In the genomic region with DNA sequence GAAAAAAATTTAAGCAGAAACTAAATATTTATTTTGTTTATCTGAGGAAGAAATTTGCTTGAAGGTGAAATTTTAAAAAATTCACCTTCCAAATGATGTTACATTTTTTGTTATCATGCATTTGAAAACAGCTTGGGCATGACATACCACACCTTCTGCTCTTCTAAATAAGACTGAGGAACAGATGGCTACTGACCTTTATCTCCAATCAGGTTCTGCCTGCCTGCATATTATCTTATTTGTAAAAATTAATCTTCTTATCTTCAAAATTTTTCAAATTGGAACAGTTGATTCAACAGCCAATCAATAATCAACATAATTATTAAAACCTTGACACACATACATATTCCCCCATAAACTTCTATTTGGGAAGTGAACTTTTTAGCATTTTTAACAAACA, we compare ENCODE assay signal across 32 cellular contexts.
"Had no signal": no experiment of that assay in that cellular context is flagged by ENCODE, and none has a peak within 500 bp of the region (broad histone marks: within the 10 kb centered on the region; RNA-seq: fewer than 3 reads in every experiment).

No MANE protein-coding gene starts in this region.

- ATAC-seq: activated CD4-positive, alpha-beta T cell treated with anti-CD3 and anti-CD28 coated beads for 36 hours; activated CD8-positive, alpha-beta memory T cell treated with anti-CD3 and anti-CD28 coated beads, Interleukin-2, amount 10 ng/mL, durations not matched to agents 7 days and 5 days; activated CD8-positive, alpha-beta T cell treated with anti-CD3 and anti-CD28 coated beads, Interleukin-2, amount 10 ng/mL, durations not matched to agents 7 days and 5 days; activated naive CD8-positive, alpha-beta T cell treated with anti-CD3 and anti-CD28 coated beads, Interleukin-2, amount 50 U/mL, for 24 hours; body of pancreas; esophagus mucosa; T-helper 17 cell had no signal

- H3K27me3 ChIP-seq: adrenal gland, body of pancreas had no signal

- H3K4me1 ChIP-seq: adrenal gland, body of pancreas had no signal

- H3K36me3 ChIP-seq: adrenal gland had no signal

- H3K4me3 Mint-ChIP-seq: activated CD4-positive, alpha-beta memory T cell treated with anti-CD3 and anti-CD28 coated beads for 36 hours; activated CD4-positive, alpha-beta T cell treated with anti-CD3 and anti-CD28 coated beads for 36 hours; activated CD4-positive, alpha-beta T cell treated with anti-CD3 and anti-CD28 coated beads, Interleukin-2, amount 10 ng/mL, durations not matched to agents 24 days and 14 days; activated CD8-positive, alpha-beta memory T cell treated with anti-CD3 and anti-CD28 coated beads, Interleukin-2, amount 10 ng/mL, durations not matched to agents 7 days and 5 days; activated CD8-positive, alpha-beta T cell treated with anti-CD3 and anti-CD28 coated beads, Interleukin-2, amount 10 ng/mL, durations not matched to agents 7 days and 5 days; activated naive CD4-positive, alpha-beta T cell treated with anti-CD3 and anti-CD28 coated beads for 36 hours; activated naive CD4-positive, alpha-beta T cell treated with anti-CD3 and anti-CD28 coated beads, Interleukin-2, amount 50 U/mL, for 24 hours; activated naive CD8-positive, alpha-beta T cell treated with anti-CD3 and anti-CD28 coated beads for 36 hours; activated naive CD8-positive, alpha-beta T cell treated with anti-CD3 and anti-CD28 coated beads, Interleukin-2, amount 50 U/mL, for 24 hours; activated T-helper 1 cell treated with anti-CD3 and anti-CD28 coated beads, Interleukin-12 subunit alpha, Interleukin-12 subunit beta, Interleukin-2, Interleukin-4 antibody, amounts not matched to agents 30 ng/mL and 10 ng/mL and 1 ng/mL, durations not matched to agents 14 hours and 24 hours and 36 hours; dendritic cell treated with granulocyte-macrophage colony-stimulating factor and Interleukin-4, amounts not matched to agents 40 ng/mL and 50 ng/mL, for 4 days; endodermal cell; T-helper 17 cell; T-helper 2 cell treated with Interferon-gamma antibody and Interleukin-4, amounts not matched to agents 5 μg/mL and 100 μg/mL, for 36 hours had no signal

- H3K9me3 ChIP-seq: adrenal gland, body of pancreas had no signal

- H3K27me3 Mint-ChIP-seq: activated CD4-positive, alpha-beta memory T cell treated with anti-CD3 and anti-CD28 coated beads for 36 hours; activated CD4-positive, alpha-beta T cell treated with anti-CD3 and anti-CD28 coated beads for 36 hours; activated CD4-positive, alpha-beta T cell treated with anti-CD3 and anti-CD28 coated beads, Interleukin-2, amount 10 ng/mL, durations not matched to agents 24 days and 14 days; activated CD8-positive, alpha-beta memory T cell treated with anti-CD3 and anti-CD28 coated beads, Interleukin-2, amount 10 ng/mL, durations not matched to agents 7 days and 5 days; activated naive CD4-positive, alpha-beta T cell treated with anti-CD3 and anti-CD28 coated beads, Interleukin-2, amount 50 U/mL, for 24 hours; activated naive CD8-positive, alpha-beta T cell treated with anti-CD3 and anti-CD28 coated beads for 36 hours; activated naive CD8-positive, alpha-beta T cell treated with anti-CD3 and anti-CD28 coated beads, Interleukin-2, amount 50 U/mL, for 24 hours; dendritic cell treated with granulocyte-macrophage colony-stimulating factor and Interleukin-4, amounts not matched to agents 40 ng/mL and 50 ng/mL, for 4 days; T-helper 17 cell had no signal

- DNase-seq: activated CD4-positive, alpha-beta memory T cell treated with anti-CD3 and anti-CD28 coated beads for 36 hours; activated CD4-positive, alpha-beta T cell treated with anti-CD3 and anti-CD28 coated beads for 36 hours; activated CD4-positive, alpha-beta T cell treated with anti-CD3 and anti-CD28 coated beads, Interleukin-2, amount 10 ng/mL, durations not matched to agents 24 days and 14 days; activated CD4-positive, CD25-positive, alpha-beta regulatory T cell; activated CD4-positive, CD25-positive, alpha-beta regulatory T cell treated with anti-CD3 and anti-CD28 coated beads, Interleukin-2, amount 50 U/mL, for 72 hours; activated CD8-positive, alpha-beta memory T cell treated with anti-CD3 and anti-CD28 coated beads, Interleukin-2, amount 10 ng/mL, durations not matched to agents 7 days and 5 days; activated CD8-positive, alpha-beta memory T cell treated with anti-CD3 and anti-CD28 coated beads, Interleukin-2, amount 50 U/mL, for 4 hours; activated CD8-positive, alpha-beta T cell treated with anti-CD3 and anti-CD28 coated beads, Interleukin-2, amount 10 ng/mL, durations not matched to agents 7 days and 5 days; activated effector memory CD4-positive, alpha-beta T cell treated with anti-CD3 and anti-CD28 coated beads, Interleukin-2, amount 50 U/mL, for 16 hours; activated naive CD4-positive, alpha-beta T cell treated with anti-CD3 and anti-CD28 coated beads for 36 hours; activated naive CD8-positive, alpha-beta T cell treated with anti-CD3 and anti-CD28 coated beads for 36 hours; activated naive CD8-positive, alpha-beta T cell treated with anti-CD3 and anti-CD28 coated beads, Interleukin-2, amount 50 U/mL, for 24 hours; activated T-cell treated with anti-CD3 and anti-CD28 coated beads, Interleukin-2, amount 50 U/mL, for 1 hour; activated T-cell treated with anti-CD3 and anti-CD28 coated beads, Interleukin-2, amount 50 U/mL, for 48 hours; adrenal gland; amygdala; aorta; body of pancreas; dorsolateral prefrontal cortex; effector memory CD4-positive, alpha-beta T cell; endodermal cell; foreskin fibroblast; head of caudate nucleus; T-helper 17 cell; T1000 had no signal

- H3K4me3 ChIP-seq: adrenal gland, body of pancreas, coronary artery, dorsolateral prefrontal cortex had no signal

- H3K4me1 Mint-ChIP-seq: activated CD4-positive, alpha-beta T cell treated with anti-CD3 and anti-CD28 coated beads for 36 hours; activated CD4-positive, alpha-beta T cell treated with anti-CD3 and anti-CD28 coated beads, Interleukin-2, amount 10 ng/mL, durations not matched to agents 24 days and 14 days; activated CD8-positive, alpha-beta memory T cell treated with anti-CD3 and anti-CD28 coated beads, Interleukin-2, amount 10 ng/mL, durations not matched to agents 7 days and 5 days; activated naive CD4-positive, alpha-beta T cell treated with anti-CD3 and anti-CD28 coated beads, Interleukin-2, amount 50 U/mL, for 24 hours; activated naive CD8-positive, alpha-beta T cell treated with anti-CD3 and anti-CD28 coated beads for 36 hours; activated naive CD8-positive, alpha-beta T cell treated with anti-CD3 and anti-CD28 coated beads, Interleukin-2, amount 50 U/mL, for 24 hours; endodermal cell; T-helper 17 cell had no signal

- H3K36me3 Mint-ChIP-seq: activated CD4-positive, alpha-beta memory T cell treated with anti-CD3 and anti-CD28 coated beads for 36 hours; activated CD8-positive, alpha-beta memory T cell treated with anti-CD3 and anti-CD28 coated beads, Interleukin-2, amount 10 ng/mL, durations not matched to agents 7 days and 5 days; activated naive CD4-positive, alpha-beta T cell treated with anti-CD3 and anti-CD28 coated beads, Interleukin-2, amount 50 U/mL, for 24 hours; activated naive CD8-positive, alpha-beta T cell treated with anti-CD3 and anti-CD28 coated beads for 36 hours had no signal

- H3K9me3 Mint-ChIP-seq: activated naive CD4-positive, alpha-beta T cell treated with anti-CD3 and anti-CD28 coated beads, Interleukin-2, amount 50 U/mL, for 24 hours; activated naive CD8-positive, alpha-beta T cell treated with anti-CD3 and anti-CD28 coated beads, Interleukin-2, amount 50 U/mL, for 24 hours; activated T-helper 1 cell treated with anti-CD3 and anti-CD28 coated beads, Interleukin-12 subunit alpha, Interleukin-12 subunit beta, Interleukin-2, Interleukin-4 antibody, amounts not matched to agents 30 ng/mL and 10 ng/mL and 1 ng/mL, durations not matched to agents 14 hours and 24 hours and 36 hours; endodermal cell had no signal

- H3K27ac Mint-ChIP-seq: activated CD4-positive, alpha-beta memory T cell treated with anti-CD3 and anti-CD28 coated beads for 36 hours; activated CD4-positive, alpha-beta T cell treated with anti-CD3 and anti-CD28 coated beads for 36 hours; activated CD4-positive, alpha-beta T cell treated with anti-CD3 and anti-CD28 coated beads, Interleukin-2, amount 10 ng/mL, durations not matched to agents 24 days and 14 days; activated CD8-positive, alpha-beta memory T cell treated with anti-CD3 and anti-CD28 coated beads, Interleukin-2, amount 10 ng/mL, durations not matched to agents 7 days and 5 days; activated CD8-positive, alpha-beta T cell treated with anti-CD3 and anti-CD28 coated beads, Interleukin-2, amount 10 ng/mL, durations not matched to agents 7 days and 5 days; activated naive CD4-positive, alpha-beta T cell treated with anti-CD3 and anti-CD28 coated beads for 36 hours; activated naive CD4-positive, alpha-beta T cell treated with anti-CD3 and anti-CD28 coated beads, Interleukin-2, amount 50 U/mL, for 24 hours; activated naive CD8-positive, alpha-beta T cell treated with anti-CD3 and anti-CD28 coated beads for 36 hours; activated naive CD8-positive, alpha-beta T cell treated with anti-CD3 and anti-CD28 coated beads, Interleukin-2, amount 50 U/mL, for 24 hours; activated T-helper 1 cell treated with anti-CD3 and anti-CD28 coated beads, Interleukin-12 subunit alpha, Interleukin-12 subunit beta, Interleukin-2, Interleukin-4 antibody, amounts not matched to agents 30 ng/mL and 10 ng/mL and 1 ng/mL, durations not matched to agents 14 hours and 24 hours and 36 hours; activated T-helper 2 cell treated with anti-CD3 and anti-CD28 coated beads, Interferon-gamma antibody, Interleukin-2, Interleukin-4, amounts not matched to agents 10 μg/mL and 5 μg/mL and 100 μg/mL, durations not matched to agents 14 hours and 24 hours and 36 hours; dendritic cell treated with granulocyte-macrophage colony-stimulating factor and Interleukin-4, amounts not matched to agents 40 ng/mL and 50 ng/mL, for 4 days; endodermal cell; T-helper 17 cell; T-helper 2 cell treated with Interferon-gamma antibody and Interleukin-4, amounts not matched to agents 5 μg/mL and 100 μg/mL, for 36 hours had no signal

- H3K27ac ChIP-seq: adrenal gland, body of pancreas, coronary artery had no signal
